15 cellular contexts compared by ENCODE assay signal in genomic region chr6:129685640-129686031, GRCh38. TPM values are rescaled to one million over a fixed set of nuclear protein-coding genes. Genes with fewer than 3 reads are reported as not detected.
DNase-seq lines count a peak whose midpoint lies in the region; ATAC-seq and TF ChIP-seq lines count a peak whose summit lies in the region.
"Had no signal": no experiment of that assay in that cellular context is flagged by ENCODE, and none has a peak within 500 bp of the region (broad histone marks: within the 10 kb centered on the region; RNA-seq: fewer than 3 reads in every experiment).

No MANE protein-coding gene starts in this region.

- H3K4me1 Mint-ChIP-seq in activated CD8-positive, alpha-beta memory T cell treated with anti-CD3 and anti-CD28 coated beads, Interleukin-2, amount 10 ng/mL, durations not matched to agents 7 days and 5 days: peaks cover 66% of the 10 kb centered on the region

- H3K4me3 ChIP-seq in OCI-LY1 (ENCODE audit: low read depth, low read length, poor library complexity, severe bottlenecking): no peak overlapping the region
- H3K4me3 ChIP-seq in fibroblast of lung (replicated peaks in 1 of 4; ENCODE audit: control extremely low read depth in 1 of 4, insufficient read depth in 1 of 4, low read depth in 3 of 4, low read length in 4 of 4): no peak overlapping the region
- H3K4me3 ChIP-seq in subcutaneous abdominal adipose tissue (ENCODE audit: low read depth in 1 of 5, low read length in 5 of 5): peak overlapping the region in 2 of 5 donors; percentile 16 to 18
- H3K4me3 ChIP-seq: ascending aorta, GM23248, SK-N-MC had no signal

- H3K27ac ChIP-seq in OCI-LY1 (ENCODE audit: low read depth, low read length, poor library complexity, severe bottlenecking) (no peak overlapping the region), fibroblast of lung (ENCODE audit: insufficient read depth, low read length) (peak overlapping the region; percentile 53), subcutaneous abdominal adipose tissue (ENCODE audit: low read depth, low read length) (peak overlapping the region; percentile 81)
- H3K27ac ChIP-seq: GM23248 had no signal

- H3K36me3 Mint-ChIP-seq in activated CD8-positive, alpha-beta memory T cell treated with anti-CD3 and anti-CD28 coated beads, Interleukin-2, amount 10 ng/mL, durations not matched to agents 7 days and 5 days: peaks cover 12% of the 10 kb centered on the region
- H3K36me3 Mint-ChIP-seq: IgD-negative memory B cell had no signal

- no peaks in the 10 kb centered on the region for H3K9me3 ChIP-seq in OCI-LY1 (ENCODE audit: low read length)
- H3K9me3 ChIP-seq in fibroblast of lung (ENCODE audit: control insufficient read depth, insufficient read depth, low read depth, low read length): no peaks in the 10 kb centered on the region
- H3K9me3 ChIP-seq in subcutaneous abdominal adipose tissue (ENCODE audit: control insufficient read depth in 5 of 5, low read length in 5 of 5): no peaks in the 10 kb centered on the region
- H3K9me3 ChIP-seq: ascending aorta had no signal

- no peaks in the 10 kb centered on the region for H3F3A ChIP-seq in OCI-LY1 (ENCODE audit: insufficient read depth, low read length)

- no peaks in the 10 kb centered on the region for H3K9me3 Mint-ChIP-seq in activated CD8-positive, alpha-beta memory T cell treated with anti-CD3 and anti-CD28 coated beads, Interleukin-2, amount 10 ng/mL, durations not matched to agents 7 days and 5 days (ENCODE audit: low read depth)
- H3K9me3 Mint-ChIP-seq: IgD-negative memory B cell had no signal

- no peak overlapping the region for H3K4me3 Mint-ChIP-seq in activated CD8-positive, alpha-beta memory T cell treated with anti-CD3 and anti-CD28 coated beads, Interleukin-2, amount 10 ng/mL, durations not matched to agents 7 days and 5 days

- no peak overlapping the region for H3K9ac ChIP-seq in OCI-LY1 (ENCODE audit: low read length)
- no peak overlapping the region for H3K9ac ChIP-seq in fibroblast of lung (ENCODE audit: insufficient read depth, low read length)
- H3K9ac ChIP-seq in subcutaneous abdominal adipose tissue (ENCODE audit: low read length in 5 of 5): peak overlapping the region in 1 of 5 donors; percentile 49
- H3K9ac ChIP-seq: GM23248 had no signal

- no peaks in the 10 kb centered on the region for H3K9me2 ChIP-seq in OCI-LY1 (ENCODE audit: low read depth, low read length)

- H3K27me3 Mint-ChIP-seq in activated CD8-positive, alpha-beta memory T cell treated with anti-CD3 and anti-CD28 coated beads, Interleukin-2, amount 10 ng/mL, durations not matched to agents 7 days and 5 days: no peaks in the 10 kb centered on the region
- H3K27me3 Mint-ChIP-seq: IgD-negative memory B cell had no signal

- TF ChIP-seq CTCF in OCI-LY1 (IDR thresholded peaks at IDR 0.05; ENCODE audit: low read length): no peak
- TF ChIP-seq CTCF in fibroblast of lung (conservative IDR thresholded peaks at IDR 0.05 in 1 of 2, IDR thresholded peaks at IDR 0.05 in 1 of 2; ENCODE audit: low read depth in 1 of 2, low read length in 2 of 2): no peak

- DNase-seq in activated CD8-positive, alpha-beta memory T cell treated with anti-CD3 and anti-CD28 coated beads, Interleukin-2, amount 10 ng/mL, durations not matched to agents 7 days and 5 days: no peak
- no peak for DNase-seq in activated CD8-positive, alpha-beta memory T cell treated with anti-CD3 and anti-CD28 coated beads for 24 hours
- DNase-seq in fibroblast of lung (ENCODE audit: low read depth in 2 of 2) (no peak), SK-N-DZ (ENCODE audit: low spot score) (no peak), amniotic stem cell (lab: John Stamatoyannopoulos, UW) (no peak)
- DNase-seq: activated CD4-positive, alpha-beta T cell treated with anti-CD3 and anti-CD28 coated beads, Interleukin-2, amount 50 U/mL, for 4 hours; GM23248; NCI-H345; nucleus accumbens had no signal

- H3K27ac Mint-ChIP-seq in activated CD8-positive, alpha-beta memory T cell treated with anti-CD3 and anti-CD28 coated beads, Interleukin-2, amount 10 ng/mL, durations not matched to agents 7 days and 5 days: peak overlapping the region; percentile 21

- CTCF ChIA-PET in activated CD8-positive, alpha-beta memory T cell treated with anti-CD3 and anti-CD28 coated beads, Interleukin-2, amount 10 ng/mL, durations not matched to agents 7 days and 5 days (lab: Charles Lee): interaction anchor here (1.1 to 4.7 kb wide), 6 partner anchors 8 to 190 kb away, joined by 3 to 35 read pairs (median 9); partner anchors contain the start of gene ARHGAP18

- H4K20me1 ChIP-seq in OCI-LY1 (ENCODE audit: insufficient read depth, low read length) (no peaks in the 10 kb centered on the region), fibroblast of lung (ENCODE audit: control insufficient read depth, extremely low read depth, insufficient read depth, low read length) (no peaks in the 10 kb centered on the region)

- H3K4me1 ChIP-seq in OCI-LY1 (ENCODE audit: insufficient read depth, low read length, severe bottlenecking): peaks cover 21% of the 10 kb centered on the region
- H3K4me1 ChIP-seq in fibroblast of lung (ENCODE audit: control insufficient read depth, extremely low read depth, insufficient read depth, low read length): peaks cover 23% of the 10 kb centered on the region
- peaks cover 3 to 54% (median 13%) of the 10 kb centered on the region in 5 donors for H3K4me1 ChIP-seq in subcutaneous abdominal adipose tissue (ENCODE audit: control insufficient read depth in 5 of 5, insufficient read depth in 5 of 5, low read length in 5 of 5)

- no peaks in the 10 kb centered on the region for H3K27me3 ChIP-seq in OCI-LY1 (ENCODE audit: insufficient read depth, low read length)
- H3K27me3 ChIP-seq in fibroblast of lung (ENCODE audit: control insufficient read depth, insufficient read depth, low read length): no peaks in the 10 kb centered on the region
- H3K27me3 ChIP-seq in subcutaneous abdominal adipose tissue (ENCODE audit: control insufficient read depth in 5 of 5, insufficient read depth in 4 of 5, low read length in 5 of 5): no peaks in the 10 kb centered on the region
- H3K27me3 ChIP-seq: ascending aorta had no signal

- no peak for ATAC-seq in activated CD8-positive, alpha-beta memory T cell treated with anti-CD3 and anti-CD28 coated beads, Interleukin-2, amount 10 ng/mL, durations not matched to agents 7 days and 5 days
- ATAC-seq in GM18858 (IDR thresholded peaks at IDR 0.05; ENCODE audit: unreplicated experiment): no peak

- no peaks in the 10 kb centered on the region for H3K79me2 ChIP-seq in OCI-LY1 (ENCODE audit: insufficient read depth, low read length)
- H3K79me2 ChIP-seq in fibroblast of lung (ENCODE audit: control insufficient read depth, insufficient read depth, low read length): peaks cover 75% of the 10 kb centered on the region

- H3K4me2 ChIP-seq in OCI-LY1 (ENCODE audit: low read length) (0 out of 2 replicates have a peak overlapping the region, but pooled peaks have one; percentile 12), fibroblast of lung (ENCODE audit: extremely low read depth, insufficient read depth, low read length) (no peak overlapping the region)

- H3K36me3 ChIP-seq in OCI-LY1 (ENCODE audit: insufficient read depth, low read length): no peaks in the 10 kb centered on the region
- no peaks in the 10 kb centered on the region for H3K36me3 ChIP-seq in fibroblast of lung (ENCODE audit: control insufficient read depth, insufficient read depth, low read length)
- H3K36me3 ChIP-seq in subcutaneous abdominal adipose tissue (ENCODE audit: control insufficient read depth in 5 of 5, insufficient read depth in 5 of 5, low read length in 5 of 5): no peaks in the 10 kb centered on the region
- H3K36me3 ChIP-seq: ascending aorta had no signal

- H2AFZ ChIP-seq in OCI-LY1 (ENCODE audit: low read length): no peak overlapping the region
- H2AFZ ChIP-seq in fibroblast of lung (ENCODE audit: low read length): no peak overlapping the region
- H2AFZ ChIP-seq: GM23248 had no signal

RNA-seq across cellular contexts. Expression of gene ARHGAP18, which starts 24.3 kb away (rescaled TPM):
- 10 to 100 TPM; 14.1 to 20.8 TPM for total RNA-seq in activated CD8-positive, alpha-beta memory T cell treated with anti-CD3 and anti-CD28 coated beads, Interleukin-2, amount 10 ng/mL, durations not matched to agents 7 days and 5 days
- total RNA-seq in fibroblast of lung: 22.9 and 38.3 TPM in 2 replicates
- 18.6 and 46.7 TPM in 2 replicates for polyA plus RNA-seq in fibroblast of lung
- 14.3 and 45.8 TPM in 2 replicates for polyA plus RNA-seq in fibroblast of lung (2012)
- polyA minus RNA-seq in fibroblast of lung (ENCODE audit: low replicate concordance): 4.2 and 19.6 TPM in 2 replicates
- 0.83 and 1.2 TPM in 2 replicates for polyA plus RNA-seq in SK-N-DZ (2014; cell fraction: cytosol; rRNA removed)
- polyA plus RNA-seq in SK-N-DZ (2014; cell fraction: nucleus; rRNA removed): 0.19 and 0.30 TPM in 2 replicates
